ENCODE assay signal across 8 cellular contexts in the genomic region with DNA sequence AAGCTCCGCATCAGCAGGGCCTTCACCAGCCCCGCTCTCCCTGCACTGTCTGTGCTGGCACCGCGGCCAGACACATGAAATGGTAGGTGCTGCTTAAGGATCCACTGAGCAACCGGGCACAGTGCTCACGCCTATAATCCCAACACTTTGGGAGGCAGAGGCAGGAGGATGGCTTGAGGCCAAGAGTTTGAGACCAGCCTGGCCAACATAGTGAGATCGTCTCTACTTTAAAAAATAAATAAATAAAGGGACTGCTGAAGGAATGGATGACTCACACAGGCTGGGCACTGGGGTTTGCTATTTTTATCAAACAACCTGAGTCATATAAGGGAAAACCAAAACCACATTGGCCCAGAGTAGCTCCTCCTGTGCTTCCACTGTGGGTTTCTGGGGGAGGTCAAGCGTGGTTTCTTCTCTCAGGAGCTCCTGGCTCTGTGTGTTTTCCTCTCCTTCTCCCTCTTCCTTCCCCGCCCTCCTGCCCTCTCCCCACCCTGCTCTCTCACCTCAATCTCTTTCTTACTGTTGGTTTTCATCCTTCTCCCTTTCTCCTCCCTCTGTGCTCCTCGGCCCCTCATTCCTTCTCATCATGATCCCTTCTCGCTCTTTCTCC. TPM values are rescaled to one million over a fixed set of nuclear protein-coding genes. Genes with fewer than 3 reads are reported as not detected.
A peak's percentile ranks its signal among the peaks of the same experiment; 100 is the strongest.
DNase-seq lines count a peak whose midpoint lies in the region; ATAC-seq, FAIRE-seq and TF ChIP-seq lines count a peak whose summit lies in the region.

No MANE protein-coding gene starts in this region.

- DNase-seq in A549 (ENCODE audit: low read depth in 1 of 2, low spot score in 1 of 2) (peak; percentile 86 to 93), GM19239 (ENCODE audit: insufficient read length, low spot score) (peak; percentile 35), epithelial cell of prostate (ENCODE audit: low read depth, low spot score) (peak; percentile 73), renal cortical epithelial cell (ENCODE audit: low read depth) (peak; percentile 99), NCI-H1436 (lab: John Stamatoyannopoulos, UW) (no peak), NCI-H2171 treated with DMSO at 0.1 percent for 48 hours (lab: John Stamatoyannopoulos, UW) (no peak), NCI-H2081 (lab: John Stamatoyannopoulos, UW) (no peak)

- H3K4me3 Mint-ChIP-seq in T-helper 1 cell treated with Interleukin-12 subunit alpha and Interleukin-12 subunit beta and Interleukin-4 antibody, amounts not matched to agents 30 μg/mL and 1 μg/mL, for 36 hours: peak overlapping the region; percentile 57

- FAIRE-seq in A549 (lab: Jason Lieb, UNC) (peak; percentile 95), GM19239 (lab: Jason Lieb, UNC) (peak; percentile 47)

- no peak overlapping the region for H3K4me3 ChIP-seq in A549

- H3K27me3 Mint-ChIP-seq in T-helper 1 cell treated with Interleukin-12 subunit alpha and Interleukin-12 subunit beta and Interleukin-4 antibody, amounts not matched to agents 30 μg/mL and 1 μg/mL, for 36 hours (ENCODE audit: low read depth): no peaks in the 10 kb centered on the region

- no peak for TF ChIP-seq CTCF in A549 (IDR thresholded peaks at IDR 0.05)

- POLR2A ChIA-PET in A549 (lab: Yijun Ruan, JAX): interaction anchor here (1.0 to 1.3 kb wide), 2 partner anchors 22 to 74 kb away, joined by 4 to 6 read pairs; a partner anchor contains a TSS

- peaks cover 17% of the 10 kb centered on the region for H3K4me1 ChIP-seq in A549

- peak; percentile 87 to 93 for ATAC-seq in A549

- H3K9me3 Mint-ChIP-seq in T-helper 1 cell treated with Interleukin-12 subunit alpha and Interleukin-12 subunit beta and Interleukin-4 antibody, amounts not matched to agents 30 μg/mL and 1 μg/mL, for 36 hours: no peaks in the 10 kb centered on the region

- no peaks in the 10 kb centered on the region for H3K9me3 ChIP-seq in A549

- peak overlapping the region; percentile 43 for H3K27ac Mint-ChIP-seq in T-helper 1 cell treated with Interleukin-12 subunit alpha and Interleukin-12 subunit beta and Interleukin-4 antibody, amounts not matched to agents 30 μg/mL and 1 μg/mL, for 36 hours

- TF ChIP-seq POLR2A in A549 (IDR thresholded peaks at IDR 0.05; ENCODE audit: low read length): no peak

- 57% methylated on average over 11 of the region's 11 CpGs for WGBS in A549 (ENCODE audit: missing lambda C conversion rate)

- CTCF ChIA-PET in A549 (lab: Yijun Ruan, JAX): interaction anchor here (0.7 to 4.1 kb wide), 10 partner anchors 9 to 66 kb away, joined by 3 to 24 read pairs (median 4); a partner anchor contains a TSS

- peaks cover 52% of the 10 kb centered on the region for H3K36me3 Mint-ChIP-seq in T-helper 1 cell treated with Interleukin-12 subunit alpha and Interleukin-12 subunit beta and Interleukin-4 antibody, amounts not matched to agents 30 μg/mL and 1 μg/mL, for 36 hours (ENCODE audit: low read depth)

- TF ChIP-seq RAD21 in A549 (conservative IDR thresholded peaks at IDR 0.05 in 1 of 2, IDR thresholded peaks at IDR 0.05 in 1 of 2): no peak

- H3K4me1 Mint-ChIP-seq in T-helper 1 cell treated with Interleukin-12 subunit alpha and Interleukin-12 subunit beta and Interleukin-4 antibody, amounts not matched to agents 30 μg/mL and 1 μg/mL, for 36 hours (ENCODE audit: low read depth): peaks cover 19% of the 10 kb centered on the region

- H3K27ac ChIP-seq in A549 (peak overlapping the region; percentile 59 to 82; a peak in 5 of 6 replicates), epithelial cell of prostate (peak overlapping the region; percentile 58)

- TF ChIP-seq EP300 in A549 (IDR thresholded peaks at IDR 0.05): no peak

- H3K4me2 ChIP-seq in A549: peak overlapping the region; percentile 73

TF ChIP-seq in A549, 52 proteins besides CTCF, POLR2A, EP300 and RAD21:
- TF ChIP-seq JUNB (IDR thresholded peaks at IDR 0.05) (peak; percentile 50), JUN (IDR thresholded peaks at IDR 0.05) (0 out of 5 replicates have a peak, but pooled peaks of 1 of the 2 experiments have one; percentile 22), TFCP2L1 (CRISPR knock-in tag; IDR thresholded peaks at IDR 0.05) (no peak), FOSL2 (IDR thresholded peaks at IDR 0.05) (peak; percentile 79), FOSL2 (CRISPR knock-in tag; IDR thresholded peaks at IDR 0.05) (peak; percentile 92)

RNA-seq across cellular contexts. Expression of a gene that starts 21.3 kb away (rescaled TPM):
- polyA plus RNA-seq in A549 (2011; rRNA removed): 37.4 and 45.2 TPM in 2 replicates
- 28.5 and 33.6 TPM in 2 replicates for polyA plus RNA-seq in A549 (2012; cell fraction: cytosol; rRNA removed)
- polyA plus RNA-seq in A549 (2012; cell fraction: nucleus; rRNA removed): 33.2 and 36.8 TPM in 2 replicates
- 33.3 to 35.4 TPM (median 35.2 TPM) in 3 replicates for polyA plus RNA-seq in A549 (2017; fragmentation: RNase III; extraction: RNeasy Plus Mini Kit Qiagen cat#74134 plus additional on column Dnase treatment)
- polyA minus RNA-seq in A549 (2011; rRNA and poly(A)+ RNA removed): 32.7 and 35.7 TPM in 2 replicates
- 19.8 and 32.9 TPM in 2 replicates for total RNA-seq in renal cortical epithelial cell

RNA-seq across cellular contexts. Expression of a gene that starts 21.9 kb away (rescaled TPM):
- 17.0 and 20.0 TPM in 2 replicates for polyA plus RNA-seq in A549 (2011; rRNA removed)
- 5.6 and 5.9 TPM in 2 replicates for polyA plus RNA-seq in A549 (2012; cell fraction: cytosol; rRNA removed)
- polyA plus RNA-seq in A549 (2012; cell fraction: nucleus; rRNA removed): 8.8 and 9.0 TPM in 2 replicates
- polyA plus RNA-seq in A549 (2017; fragmentation: RNase III; extraction: RNeasy Plus Mini Kit Qiagen cat#74134 plus additional on column Dnase treatment): 6.2 to 6.9 TPM (median 6.8 TPM) in 3 replicates
- 33.4 and 37.4 TPM in 2 replicates for polyA minus RNA-seq in A549 (2011; rRNA and poly(A)+ RNA removed)
- total RNA-seq in renal cortical epithelial cell: 9.0 and 16.1 TPM in 2 replicates

RNA-seq across cellular contexts. Expression of a gene that starts 42.9 kb away (rescaled TPM):
- polyA plus RNA-seq in A549 (2011; rRNA removed) (not detected in 2 replicates), A549 (2017; fragmentation: RNase III; extraction: RNeasy Plus Mini Kit Qiagen cat#74134 plus additional on column Dnase treatment) (not detected in 3 replicates)
- not detected in 2 replicates for polyA plus RNA-seq in A549 (2012; cell fraction: cytosol; rRNA removed)
- not detected in 2 replicates for polyA plus RNA-seq in A549 (2012; cell fraction: nucleus; rRNA removed)
- polyA minus RNA-seq in A549 (2011; rRNA and poly(A)+ RNA removed): not detected in 2 replicates
- not detected in 2 replicates for total RNA-seq in renal cortical epithelial cell

Comparison
In these comparisons a context has a peak if more than half of its experiments do, and no peak if none do; other contexts are left out.
1. DNase-seq: peak in A549 (2 of 2), GM19239 (single experiment), epithelial cell of prostate (single experiment) and renal cortical epithelial cell (single experiment); none in NCI-H1436 (single experiment), NCI-H2171 treated with DMSO at 0.1 percent for 48 hours (single experiment) and NCI-H2081 (0 of 2).